Comparison of ENCODE assay signal across 25 cellular contexts in genomic region chr2:240448387-240449274, GRCh38.
"Had no signal": no experiment of that assay in that cellular context is flagged by ENCODE, and none has a peak within 500 bp of the region (broad histone marks: within the 10 kb centered on the region; RNA-seq: fewer than 3 reads in every experiment).

No MANE protein-coding gene starts in this region.

- H3K4me3 ChIP-seq: gastrocnemius medialis, hepatocyte, pancreas, prostate gland, tibial nerve had no signal

- ATAC-seq: activated CD8-positive, alpha-beta memory T cell treated with anti-CD3 and anti-CD28 coated beads, Interleukin-2, amount 10 ng/mL, durations not matched to agents 7 days and 5 days; activated CD8-positive, alpha-beta T cell treated with anti-CD3 and anti-CD28 coated beads, Interleukin-2, amount 10 ng/mL, durations not matched to agents 7 days and 5 days; activated naive CD4-positive, alpha-beta T cell treated with anti-CD3 and anti-CD28 coated beads, Interleukin-2, amount 50 U/mL, for 72 hours; naive thymus-derived CD4-positive, alpha-beta T cell; pancreas; stimulated activated naive B cell treated with anti-CD40 and anti-IgM and Interleukin-4, amounts not matched to agents 10 μg/mL and 1 μg/mL and 100 μg/mL, for 72 hours had no signal

- H3K36me3 ChIP-seq: gastrocnemius medialis, pancreas, prostate gland had no signal

- H3K27me3 ChIP-seq: gastrocnemius medialis, hepatocyte, pancreas had no signal

- H3K27ac ChIP-seq: hepatocyte, pancreas, prostate gland, tibial nerve had no signal

- DNase-seq: activated B cell treated with CpG ODN at 0.5 μM for 24 hours; activated CD4-positive, alpha-beta T cell treated with anti-CD3 and anti-CD28 coated beads, Interleukin-2, amount 50 U/mL, for 1 hour; activated CD8-positive, alpha-beta memory T cell treated with anti-CD3 and anti-CD28 coated beads, Interleukin-2, amount 10 ng/mL, durations not matched to agents 7 days and 5 days; activated CD8-positive, alpha-beta T cell treated with anti-CD3 and anti-CD28 coated beads, Interleukin-2, amount 10 ng/mL, durations not matched to agents 7 days and 5 days; activated naive CD4-positive, alpha-beta T cell; activated T-cell treated with anti-CD3 and anti-CD28 coated beads, Interleukin-2, amount 50 U/mL, for 48 hours; anterior cingulate cortex; dermis blood vessel endothelial cell; effector CD4-positive, alpha-beta T cell; gastrocnemius medialis; glutamatergic neuron; islet precursor cell; mammary epithelial cell; naive thymus-derived CD4-positive, alpha-beta T cell; nucleus accumbens; retina; stimulated activated CD4-positive, alpha-beta T cell treated with anti-CD3 and anti-CD28 coated beads, Interleukin-15, amount 100 ng/mL, for 24 hours; stimulated activated CD4-positive, alpha-beta T cell treated with anti-CD3 and anti-CD28 coated beads, Interleukin-2, amount 100 ng/mL, for 24 hours; stimulated activated naive B cell treated with anti-CD40 and anti-IgM and Interleukin-4, amounts not matched to agents 10 μg/mL and 1 μg/mL and 100 μg/mL, for 72 hours; T-helper 2 cell had no signal

- H2AFZ ChIP-seq: hepatocyte had no signal

- H3K4me2 ChIP-seq: hepatocyte had no signal

- H3K9me3 ChIP-seq: gastrocnemius medialis, pancreas, prostate gland, tibial nerve had no signal
